ENCODE assay signal across 16 cellular contexts in the genomic region with DNA sequence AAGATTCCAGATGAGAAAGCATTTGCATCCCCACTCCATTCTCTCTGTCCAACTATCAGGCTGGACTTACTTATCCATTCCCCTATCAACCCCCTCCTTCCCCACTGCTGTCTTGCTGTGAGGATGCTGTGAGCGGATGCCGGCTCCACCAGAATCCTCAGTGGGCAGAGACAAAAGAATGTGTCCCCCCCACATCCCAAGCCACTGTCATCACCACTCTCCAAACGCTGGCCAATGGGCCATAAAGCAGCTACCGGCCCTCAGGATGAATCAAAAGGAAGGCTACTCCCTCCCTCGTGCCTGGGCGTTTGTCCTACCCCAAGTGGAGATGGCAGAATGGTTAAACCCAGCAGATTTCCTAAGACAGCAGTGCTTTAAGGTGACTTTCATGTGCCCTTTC.
"Had no signal": no experiment of that assay in that cellular context is flagged by ENCODE, and none has a peak within 500 bp of the region (broad histone marks: within the 10 kb centered on the region; RNA-seq: fewer than 3 reads in every experiment).

No MANE protein-coding gene starts in this region.

- ATAC-seq: activated naive CD4-positive, alpha-beta T cell treated with anti-CD3 and anti-CD28 coated beads, Interleukin-2, amount 50 U/mL, for 72 hours; T-cell had no signal

- H3K9me3 Mint-ChIP-seq: activated naive CD4-positive, alpha-beta T cell treated with anti-CD3 and anti-CD28 coated beads, Interleukin-2, amount 50 U/mL, for 72 hours; brain; nephron; T-cell had no signal

- H3K27me3 ChIP-seq: left lung, right atrium auricular region, tibial artery had no signal

- DNase-seq: activated CD4-positive, alpha-beta T cell treated with anti-CD3 and anti-CD28 coated beads, Interleukin-2, amount 50 U/mL, for 4 hours; activated gamma-delta T cell; amniotic stem cell; caudate nucleus; hippocampal formation; left lung; midbrain; stimulated activated CD4-positive, alpha-beta T cell treated with anti-CD3 and anti-CD28 coated beads, Interleukin-2, amount 100 ng/mL, for 24 hours; stimulated activated naive CD4-positive, alpha-beta T cell treated with Interleukin-2 at 50 U/mL for 16 hours; T-cell; WERI-Rb-1 had no signal

- H3K36me3 ChIP-seq: left lung, right atrium auricular region, tibial artery, WERI-Rb-1 had no signal

- H3K4me3 Mint-ChIP-seq: brain, nephron, T-cell had no signal

- H3K4me3 ChIP-seq: left lung, right atrium auricular region, tibial artery had no signal

- H3K4me1 ChIP-seq: right atrium auricular region had no signal

- H3K27ac Mint-ChIP-seq: activated naive CD4-positive, alpha-beta T cell treated with anti-CD3 and anti-CD28 coated beads, Interleukin-2, amount 50 U/mL, for 72 hours; nephron; T-cell had no signal

- H3K27me3 Mint-ChIP-seq: brain had no signal

- H3K9me3 ChIP-seq: left lung, right atrium auricular region, tibial artery had no signal

- H3K36me3 Mint-ChIP-seq: activated naive CD4-positive, alpha-beta T cell treated with anti-CD3 and anti-CD28 coated beads, Interleukin-2, amount 50 U/mL, for 72 hours; brain; T-cell had no signal

- H3K27ac ChIP-seq: left lung, right atrium auricular region, tibial artery, WERI-Rb-1 had no signal

- H3K4me1 Mint-ChIP-seq: T-cell had no signal
